ENCODE assay signal across 1 cellular context in the genomic region with DNA sequence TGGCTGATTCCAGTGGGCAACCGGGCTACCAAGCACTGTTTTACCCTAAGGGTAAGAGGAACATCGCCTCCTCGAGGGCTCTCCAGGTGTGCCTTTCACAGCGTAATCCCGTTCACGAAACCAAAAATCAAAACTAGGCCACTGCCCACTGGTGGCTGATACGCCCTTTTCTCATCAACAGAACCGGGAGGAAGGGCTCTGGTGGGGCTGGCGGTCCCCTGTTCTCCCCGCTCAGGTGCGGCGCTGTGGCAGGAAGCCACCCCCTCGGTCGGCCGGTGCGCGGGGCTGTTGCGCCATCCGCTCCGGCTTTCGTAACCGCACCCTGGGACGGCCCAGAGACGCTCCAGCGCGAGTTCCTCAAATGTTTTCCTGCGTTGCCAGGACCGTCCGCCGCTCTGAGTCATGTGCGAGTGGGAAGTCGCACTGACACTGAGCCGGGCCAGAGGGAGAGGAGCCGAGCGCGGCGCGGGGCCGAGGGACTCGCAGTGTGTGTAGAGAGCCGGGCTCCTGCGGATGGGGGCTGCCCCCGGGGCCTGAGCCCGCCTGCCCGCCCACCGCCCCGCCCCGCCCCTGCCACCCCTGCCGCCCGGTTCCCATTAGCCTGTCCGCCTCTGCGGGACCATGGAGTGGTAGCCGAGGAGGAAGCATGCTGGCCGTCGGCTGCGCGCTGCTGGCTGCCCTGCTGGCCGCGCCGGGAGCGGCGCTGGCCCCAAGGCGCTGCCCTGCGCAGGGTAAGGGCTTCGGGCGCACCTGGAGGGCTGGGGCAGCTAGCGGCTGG.
TF ChIP-seq lines count a peak whose summit lies in the region.

A gene (plus strand): TSS at position 360 of the 778 bp plus-strand sequence. CDS start 287 bp downstream, at position 647.

TF ChIP-seq in K562, 482 proteins besides CTCF, POLR2A, EP300 and RAD21 (continued from another document):
- TF ChIP-seq, protein P1, sequence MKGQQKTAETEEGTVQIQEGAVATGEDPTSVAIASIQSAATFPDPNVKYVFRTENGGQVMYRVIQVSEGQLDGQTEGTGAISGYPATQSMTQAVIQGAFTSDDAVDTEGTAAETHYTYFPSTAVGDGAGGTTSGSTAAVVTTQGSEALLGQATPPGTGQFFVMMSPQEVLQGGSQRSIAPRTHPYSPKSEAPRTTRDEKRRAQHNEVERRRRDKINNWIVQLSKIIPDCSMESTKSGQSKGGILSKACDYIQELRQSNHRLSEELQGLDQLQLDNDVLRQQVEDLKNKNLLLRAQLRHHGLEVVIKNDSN (CRISPR knock-in tag; IDR thresholded peaks at IDR 0.05), result no peak
- TF ChIP-seq CREBBP (IDR thresholded peaks at IDR 0.05; ENCODE audit: low read depth, low read length) (no peak), CEBPG (CRISPR knock-in tag; IDR thresholded peaks at IDR 0.05) (peak; percentile 94), CEBPG (tag; conservative IDR thresholded peaks at IDR 0.05 in 1 of 2, IDR thresholded peaks at IDR 0.05 in 1 of 2) (peak; percentile 95 to 98), KLF6 (CRISPR knock-in tag; IDR thresholded peaks at IDR 0.05; ENCODE audit: borderline replicate concordance) (no peak), NR2C2 (CRISPR knock-in tag; IDR thresholded peaks at IDR 0.05) (no peak), NR2C2 (tag; IDR thresholded peaks at IDR 0.05) (no peak; the same call in 1 of the 2 replicates), NBN (IDR thresholded peaks at IDR 0.05; ENCODE audit: low read depth) (no peak), FOXA1 (IDR thresholded peaks at IDR 0.05; ENCODE audit: borderline replicate concordance) (no peak), TOE1 (IDR thresholded peaks at IDR 0.05; ENCODE audit: borderline replicate concordance) (no peak), TOE1 (CRISPR knock-in tag; IDR thresholded peaks at IDR 0.05; ENCODE audit: borderline replicate concordance, low read depth) (no peak), SPI1 (IDR thresholded peaks at IDR 0.05; ENCODE audit: borderline replicate concordance, low read depth, low read length) (peak; percentile 81), MAFG (tag; conservative IDR thresholded peaks at IDR 0.05) (no peak), HCFC1 (IDR thresholded peaks at IDR 0.05; ENCODE audit: low read depth, low read length) (no peak), PTTG1 (tag; IDR thresholded peaks at IDR 0.05; ENCODE audit: low read depth) (no peak), BRCA1 (IDR thresholded peaks at IDR 0.05) (no peak), BRCA1 (CRISPR knock-in tag; IDR thresholded peaks at IDR 0.05) (no peak), HMGN3 (IDR thresholded peaks at IDR 0.05; ENCODE audit: borderline replicate concordance, extremely low read depth, insufficient read length, low read depth, low read length) (no peak), NCOA6 (IDR thresholded peaks at IDR 0.05) (no peak), ARID1B (IDR thresholded peaks at IDR 0.05) (peak; percentile 47), ETV1 (tag; conservative IDR thresholded peaks at IDR 0.05; ENCODE audit: low read depth) (no peak), ZBTB7A (IDR thresholded peaks at IDR 0.05; ENCODE audit: borderline replicate concordance, control insufficient read depth, low read depth, low read length) (peak; percentile 14; the same call in 1 of the 2 replicates), SMARCB1 (IDR thresholded peaks at IDR 0.05; ENCODE audit: insufficient read length, low read depth) (no peak), SAFB (IDR thresholded peaks at IDR 0.05; ENCODE audit: borderline replicate concordance, low read depth, low read length) (no peak), PTBP1 (IDR thresholded peaks at IDR 0.05; ENCODE audit: low read depth, low read length) (no peak), JUN (IDR thresholded peaks at IDR 0.05; ENCODE audit: borderline replicate concordance, low read depth, low read length) (peak; percentile 58), JUN (CRISPR knock-in tag; IDR thresholded peaks at IDR 0.05; ENCODE audit: borderline replicate concordance) (no peak)
- TF ChIP-seq, protein P2, sequence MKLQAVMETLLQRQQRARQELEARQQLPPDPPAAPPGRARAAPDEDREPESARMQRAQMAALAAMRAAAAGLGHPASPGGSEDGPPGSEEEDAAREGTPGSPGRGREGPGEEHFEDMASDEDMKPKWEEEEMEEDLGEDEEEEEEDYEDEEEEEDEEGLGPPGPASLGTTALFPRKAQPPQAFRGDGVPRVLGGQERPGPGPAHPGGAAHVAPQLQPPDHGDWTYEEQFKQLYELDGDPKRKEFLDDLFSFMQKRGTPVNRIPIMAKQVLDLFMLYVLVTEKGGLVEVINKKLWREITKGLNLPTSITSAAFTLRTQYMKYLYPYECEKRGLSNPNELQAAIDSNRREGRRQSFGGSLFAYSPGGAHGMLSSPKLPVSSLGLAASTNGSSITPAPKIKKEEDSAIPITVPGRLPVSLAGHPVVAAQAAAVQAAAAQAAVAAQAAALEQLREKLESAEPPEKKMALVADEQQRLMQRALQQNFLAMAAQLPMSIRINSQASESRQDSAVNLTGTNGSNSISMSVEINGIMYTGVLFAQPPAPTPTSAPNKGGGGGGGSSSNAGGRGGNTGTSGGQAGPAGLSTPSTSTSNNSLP (IDR thresholded peaks at IDR 0.05; ENCODE audit: borderline replicate concordance, low read depth, low read length), result no peak
- TF ChIP-seq, protein P3, sequence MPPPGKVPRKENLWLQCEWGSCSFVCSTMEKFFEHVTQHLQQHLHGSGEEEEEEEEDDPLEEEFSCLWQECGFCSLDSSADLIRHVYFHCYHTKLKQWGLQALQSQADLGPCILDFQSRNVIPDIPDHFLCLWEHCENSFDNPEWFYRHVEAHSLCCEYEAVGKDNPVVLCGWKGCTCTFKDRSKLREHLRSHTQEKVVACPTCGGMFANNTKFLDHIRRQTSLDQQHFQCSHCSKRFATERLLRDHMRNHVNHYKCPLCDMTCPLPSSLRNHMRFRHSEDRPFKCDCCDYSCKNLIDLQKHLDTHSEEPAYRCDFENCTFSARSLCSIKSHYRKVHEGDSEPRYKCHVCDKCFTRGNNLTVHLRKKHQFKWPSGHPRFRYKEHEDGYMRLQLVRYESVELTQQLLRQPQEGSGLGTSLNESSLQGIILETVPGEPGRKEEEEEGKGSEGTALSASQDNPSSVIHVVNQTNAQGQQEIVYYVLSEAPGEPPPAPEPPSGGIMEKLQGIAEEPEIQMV (tag; conservative IDR thresholded peaks at IDR 0.05; ENCODE audit: low read depth), result no peak
- TF ChIP-seq, protein P4, sequence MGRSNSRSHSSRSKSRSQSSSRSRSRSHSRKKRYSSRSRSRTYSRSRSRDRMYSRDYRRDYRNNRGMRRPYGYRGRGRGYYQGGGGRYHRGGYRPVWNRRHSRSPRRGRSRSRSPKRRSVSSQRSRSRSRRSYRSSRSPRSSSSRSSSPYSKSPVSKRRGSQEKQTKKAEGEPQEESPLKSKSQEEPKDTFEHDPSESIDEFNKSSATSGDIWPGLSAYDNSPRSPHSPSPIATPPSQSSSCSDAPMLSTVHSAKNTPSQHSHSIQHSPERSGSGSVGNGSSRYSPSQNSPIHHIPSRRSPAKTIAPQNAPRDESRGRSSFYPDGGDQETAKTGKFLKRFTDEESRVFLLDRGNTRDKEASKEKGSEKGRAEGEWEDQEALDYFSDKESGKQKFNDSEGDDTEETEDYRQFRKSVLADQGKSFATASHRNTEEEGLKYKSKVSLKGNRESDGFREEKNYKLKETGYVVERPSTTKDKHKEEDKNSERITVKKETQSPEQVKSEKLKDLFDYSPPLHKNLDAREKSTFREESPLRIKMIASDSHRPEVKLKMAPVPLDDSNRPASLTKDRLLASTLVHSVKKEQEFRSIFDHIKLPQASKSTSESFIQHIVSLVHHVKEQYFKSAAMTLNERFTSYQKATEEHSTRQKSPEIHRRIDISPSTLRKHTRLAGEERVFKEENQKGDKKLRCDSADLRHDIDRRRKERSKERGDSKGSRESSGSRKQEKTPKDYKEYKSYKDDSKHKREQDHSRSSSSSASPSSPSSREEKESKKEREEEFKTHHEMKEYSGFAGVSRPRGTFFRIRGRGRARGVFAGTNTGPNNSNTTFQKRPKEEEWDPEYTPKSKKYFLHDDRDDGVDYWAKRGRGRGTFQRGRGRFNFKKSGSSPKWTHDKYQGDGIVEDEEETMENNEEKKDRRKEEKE (IDR thresholded peaks at IDR 0.05; ENCODE audit: borderline replicate concordance in 1 of 2, control insufficient read depth in 1 of 2, low read depth in 2 of 2, low read length in 1 of 2), result no peak
- TF ChIP-seq, protein P5, sequence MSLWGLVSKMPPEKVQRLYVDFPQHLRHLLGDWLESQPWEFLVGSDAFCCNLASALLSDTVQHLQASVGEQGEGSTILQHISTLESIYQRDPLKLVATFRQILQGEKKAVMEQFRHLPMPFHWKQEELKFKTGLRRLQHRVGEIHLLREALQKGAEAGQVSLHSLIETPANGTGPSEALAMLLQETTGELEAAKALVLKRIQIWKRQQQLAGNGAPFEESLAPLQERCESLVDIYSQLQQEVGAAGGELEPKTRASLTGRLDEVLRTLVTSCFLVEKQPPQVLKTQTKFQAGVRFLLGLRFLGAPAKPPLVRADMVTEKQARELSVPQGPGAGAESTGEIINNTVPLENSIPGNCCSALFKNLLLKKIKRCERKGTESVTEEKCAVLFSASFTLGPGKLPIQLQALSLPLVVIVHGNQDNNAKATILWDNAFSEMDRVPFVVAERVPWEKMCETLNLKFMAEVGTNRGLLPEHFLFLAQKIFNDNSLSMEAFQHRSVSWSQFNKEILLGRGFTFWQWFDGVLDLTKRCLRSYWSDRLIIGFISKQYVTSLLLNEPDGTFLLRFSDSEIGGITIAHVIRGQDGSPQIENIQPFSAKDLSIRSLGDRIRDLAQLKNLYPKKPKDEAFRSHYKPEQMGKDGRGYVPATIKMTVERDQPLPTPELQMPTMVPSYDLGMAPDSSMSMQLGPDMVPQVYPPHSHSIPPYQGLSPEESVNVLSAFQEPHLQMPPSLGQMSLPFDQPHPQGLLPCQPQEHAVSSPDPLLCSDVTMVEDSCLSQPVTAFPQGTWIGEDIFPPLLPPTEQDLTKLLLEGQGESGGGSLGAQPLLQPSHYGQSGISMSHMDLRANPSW (CRISPR knock-in tag; IDR thresholded peaks at IDR 0.05), result no peak
- TF ChIP-seq, protein P6, sequence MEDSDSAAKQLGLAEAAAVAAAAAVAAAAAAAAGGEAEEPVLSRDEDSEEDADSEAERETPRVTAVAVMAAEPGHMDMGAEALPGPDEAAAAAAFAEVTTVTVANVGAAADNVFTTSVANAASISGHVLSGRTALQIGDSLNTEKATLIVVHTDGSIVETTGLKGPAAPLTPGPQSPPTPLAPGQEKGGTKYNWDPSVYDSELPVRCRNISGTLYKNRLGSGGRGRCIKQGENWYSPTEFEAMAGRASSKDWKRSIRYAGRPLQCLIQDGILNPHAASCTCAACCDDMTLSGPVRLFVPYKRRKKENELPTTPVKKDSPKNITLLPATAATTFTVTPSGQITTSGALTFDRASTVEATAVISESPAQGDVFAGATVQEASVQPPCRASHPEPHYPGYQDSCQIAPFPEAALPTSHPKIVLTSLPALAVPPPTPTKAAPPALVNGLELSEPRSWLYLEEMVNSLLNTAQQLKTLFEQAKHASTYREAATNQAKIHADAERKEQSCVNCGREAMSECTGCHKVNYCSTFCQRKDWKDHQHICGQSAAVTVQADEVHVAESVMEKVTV (CRISPR knock-in tag; IDR thresholded peaks at IDR 0.05), result no peak
- TF ChIP-seq, protein P7, sequence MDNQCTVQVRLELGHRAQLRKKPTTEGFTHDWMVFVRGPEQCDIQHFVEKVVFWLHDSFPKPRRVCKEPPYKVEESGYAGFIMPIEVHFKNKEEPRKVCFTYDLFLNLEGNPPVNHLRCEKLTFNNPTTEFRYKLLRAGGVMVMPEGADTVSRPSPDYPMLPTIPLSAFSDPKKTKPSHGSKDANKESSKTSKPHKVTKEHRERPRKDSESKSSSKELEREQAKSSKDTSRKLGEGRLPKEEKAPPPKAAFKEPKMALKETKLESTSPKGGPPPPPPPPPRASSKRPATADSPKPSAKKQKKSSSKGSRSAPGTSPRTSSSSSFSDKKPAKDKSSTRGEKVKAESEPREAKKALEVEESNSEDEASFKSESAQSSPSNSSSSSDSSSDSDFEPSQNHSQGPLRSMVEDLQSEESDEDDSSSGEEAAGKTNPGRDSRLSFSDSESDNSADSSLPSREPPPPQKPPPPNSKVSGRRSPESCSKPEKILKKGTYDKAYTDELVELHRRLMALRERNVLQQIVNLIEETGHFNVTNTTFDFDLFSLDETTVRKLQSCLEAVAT (IDR thresholded peaks at IDR 0.05), result peak in 1 of 2 experiments; percentile 71; a peak in 1 of 4 replicates
